21 cellular contexts compared by ENCODE assay signal in the genomic region with DNA sequence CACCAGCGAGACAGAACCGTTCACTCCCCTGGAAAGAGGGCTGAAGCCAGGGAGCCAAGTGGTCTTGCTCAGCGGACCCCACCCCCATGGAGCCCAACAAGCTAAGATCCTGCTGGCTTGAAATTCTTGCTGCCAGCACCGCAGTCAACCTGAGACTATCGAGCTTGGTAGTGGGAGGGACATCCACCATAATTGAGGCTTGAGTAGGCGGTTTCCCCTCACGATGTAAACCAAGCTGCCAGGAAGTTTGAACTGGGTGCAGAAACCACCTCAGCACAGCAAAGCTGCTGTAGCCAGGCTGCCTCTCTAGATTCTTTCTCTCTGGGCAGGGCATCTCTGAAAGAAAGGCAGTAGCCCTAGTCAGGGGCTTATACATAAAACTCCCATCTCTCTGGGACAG.
DNase-seq lines count a peak whose midpoint lies in the region; ATAC-seq and TF ChIP-seq lines count a peak whose summit lies in the region.
"Had no signal": no experiment of that assay in that cellular context is flagged by ENCODE, and none has a peak within 500 bp of the region (broad histone marks: within the 10 kb centered on the region; RNA-seq: fewer than 3 reads in every experiment).

No MANE protein-coding gene starts in this region.

- intact Hi-C loops in activated CD8-positive, alpha-beta T cell treated with anti-CD3 and anti-CD28 coated beads for 36 hours (cut with micrococcal nuclease) = no loop called here

- TF ChIP-seq CTCF in activated CD8-positive, alpha-beta T cell treated with anti-CD3 and anti-CD28 coated beads for 36 hours (IDR thresholded peaks at IDR 0.05) = no peak
- TF ChIP-seq CTCF in WERI-Rb-1 (IDR thresholded peaks at IDR 0.05; ENCODE audit: low read depth, low read length) = no peak

- no peak overlapping the region for H3K27ac ChIP-seq in WERI-Rb-1
- H3K27ac ChIP-seq: KMS-11, parathyroid adenoma, right lobe of liver had no signal

- DNase-seq in stimulated activated CD4-positive, alpha-beta T cell treated with anti-CD3 and anti-CD28 coated beads, Interleukin-4, amount 100 ng/mL, for 24 hours = peak; percentile 20
- DNase-seq in stimulated activated CD4-positive, alpha-beta T cell treated with anti-CD3 and anti-CD28 coated beads, Interleukin-4, amount 100 ng/mL, for 1 hour = no peak
- peak; percentile 65 for DNase-seq in activated CD8-positive, alpha-beta T cell treated with anti-CD3 and anti-CD28 coated beads for 36 hours
- DNase-seq in effector memory CD8-positive, alpha-beta T cell = no peak
- no peak for DNase-seq in WERI-Rb-1
- DNase-seq in KG1 (lab: John Stamatoyannopoulos, UW) = no peak
- no peak for DNase-seq in H4 (ENCODE audit: low spot score)
- DNase-seq: activated CD8-positive, alpha-beta memory T cell treated with anti-CD3 and anti-CD28 coated beads for 24 hours; activated gamma-delta T cell; DMS79 treated with DMSO at 0.1 percent for 48 hours; effector CD4-positive, alpha-beta T cell; mammary epithelial cell; NCI-H1930; NCI-H226; NCI-H774; PC-3; right lobe of liver; SHP77 treated with DMSO at 0.1 percent for 48 hours had no signal

- no peaks in the 10 kb centered on the region for H3K36me3 ChIP-seq in WERI-Rb-1

- POLR2A ChIA-PET in activated CD8-positive, alpha-beta T cell treated with anti-CD3 and anti-CD28 coated beads for 36 hours (lab: Charles Lee) = no interaction called here

- peak; percentile 86 for ATAC-seq in activated CD8-positive, alpha-beta T cell treated with anti-CD3 and anti-CD28 coated beads for 36 hours
- ATAC-seq in effector memory CD8-positive, alpha-beta T cell (replicated peaks) = peak; percentile 59
- ATAC-seq: PC-3, right lobe of liver had no signal

- no peak overlapping the region for H3K4me3 ChIP-seq in WERI-Rb-1 (ENCODE audit: low read depth, low read length)
- H3K4me3 ChIP-seq: right lobe of liver had no signal

- H3K9me3 Mint-ChIP-seq in activated CD8-positive, alpha-beta T cell treated with anti-CD3 and anti-CD28 coated beads for 36 hours = peaks cover 29% of the 10 kb centered on the region
- peaks cover 2 to 15% of the 10 kb centered on the region in 2 donors for H3K9me3 Mint-ChIP-seq in effector memory CD8-positive, alpha-beta T cell
- H3K9me3 Mint-ChIP-seq in stimulated activated naive CD8-positive, alpha-beta T cell treated with anti-CD3 and anti-CD28 coated beads, Interleukin-15, Interleukin-2, amounts not matched to agents 100 ng/mL and 50 ng/mL, for 24 hours = peaks cover 18% of the 10 kb centered on the region

- H3K27me3 Mint-ChIP-seq in activated CD8-positive, alpha-beta T cell treated with anti-CD3 and anti-CD28 coated beads for 36 hours = no peaks in the 10 kb centered on the region
- no peaks in the 10 kb centered on the region for H3K27me3 Mint-ChIP-seq in effector memory CD8-positive, alpha-beta T cell
- H3K27me3 Mint-ChIP-seq in stimulated activated naive CD8-positive, alpha-beta T cell treated with anti-CD3 and anti-CD28 coated beads, Interleukin-15, Interleukin-2, amounts not matched to agents 100 ng/mL and 50 ng/mL, for 24 hours = no peaks in the 10 kb centered on the region

- no peaks in the 10 kb centered on the region for H3K9me3 ChIP-seq in WERI-Rb-1 (ENCODE audit: severe bottlenecking)
- H3K9me3 ChIP-seq: right lobe of liver had no signal

- CTCF ChIA-PET in activated CD8-positive, alpha-beta T cell treated with anti-CD3 and anti-CD28 coated beads for 36 hours (lab: Charles Lee) = interaction anchor here (0.8 to 1.6 kb wide), 5 partner anchors 10 to 147 kb away, joined by 3 to 6 read pairs (median 3); no protein-coding TSS in a partner anchor

- peaks cover 95% of the 10 kb centered on the region for H3K36me3 Mint-ChIP-seq in activated CD8-positive, alpha-beta T cell treated with anti-CD3 and anti-CD28 coated beads for 36 hours (ENCODE audit: low read depth)
- H3K36me3 Mint-ChIP-seq in effector memory CD8-positive, alpha-beta T cell (ENCODE audit: insufficient read depth) = peaks cover 77% of the 10 kb centered on the region
- H3K36me3 Mint-ChIP-seq in stimulated activated naive CD8-positive, alpha-beta T cell treated with anti-CD3 and anti-CD28 coated beads, Interleukin-15, Interleukin-2, amounts not matched to agents 100 ng/mL and 50 ng/mL, for 24 hours (ENCODE audit: low read depth) = peaks cover 98% of the 10 kb centered on the region

- no peaks in the 10 kb centered on the region for H3K27me3 ChIP-seq in WERI-Rb-1 (ENCODE audit: insufficient read depth, low read depth, severe bottlenecking)
- H3K27me3 ChIP-seq: right lobe of liver had no signal

- H3K27ac Mint-ChIP-seq in activated CD8-positive, alpha-beta T cell treated with anti-CD3 and anti-CD28 coated beads for 36 hours = peak overlapping the region; percentile 80
- H3K27ac Mint-ChIP-seq in effector memory CD8-positive, alpha-beta T cell = peak overlapping the region; percentile 59 to 62
- H3K27ac Mint-ChIP-seq in stimulated activated naive CD8-positive, alpha-beta T cell treated with anti-CD3 and anti-CD28 coated beads, Interleukin-15, Interleukin-2, amounts not matched to agents 100 ng/mL and 50 ng/mL, for 24 hours = peak overlapping the region; percentile 27

- H3K4me1 Mint-ChIP-seq in activated CD8-positive, alpha-beta T cell treated with anti-CD3 and anti-CD28 coated beads for 36 hours (ENCODE audit: low read depth) = peaks cover 78% of the 10 kb centered on the region
- peaks cover 53 to 70% of the 10 kb centered on the region in 2 donors for H3K4me1 Mint-ChIP-seq in effector memory CD8-positive, alpha-beta T cell (ENCODE audit: low read depth in 2 of 2)
- peaks cover 80% of the 10 kb centered on the region for H3K4me1 Mint-ChIP-seq in stimulated activated naive CD8-positive, alpha-beta T cell treated with anti-CD3 and anti-CD28 coated beads, Interleukin-15, Interleukin-2, amounts not matched to agents 100 ng/mL and 50 ng/mL, for 24 hours (ENCODE audit: low read depth)

- H3K4me3 Mint-ChIP-seq in activated CD8-positive, alpha-beta T cell treated with anti-CD3 and anti-CD28 coated beads for 36 hours = no peak overlapping the region
- peak overlapping the region in 1 of 2 donors; percentile 31 for H3K4me3 Mint-ChIP-seq in effector memory CD8-positive, alpha-beta T cell
- no peak overlapping the region for H3K4me3 Mint-ChIP-seq in stimulated activated naive CD8-positive, alpha-beta T cell treated with anti-CD3 and anti-CD28 coated beads, Interleukin-15, Interleukin-2, amounts not matched to agents 100 ng/mL and 50 ng/mL, for 24 hours

Comparison
In these comparisons a context has a peak if more than half of its experiments do, and no peak if none do; other contexts are left out.
1. DNase-seq: peak in stimulated activated CD4-positive, alpha-beta T cell treated with anti-CD3 and anti-CD28 coated beads, Interleukin-4, amount 100 ng/mL, for 24 hours (single experiment) and activated CD8-positive, alpha-beta T cell treated with anti-CD3 and anti-CD28 coated beads for 36 hours (single experiment); none in stimulated activated CD4-positive, alpha-beta T cell treated with anti-CD3 and anti-CD28 coated beads, Interleukin-4, amount 100 ng/mL, for 1 hour (single experiment), effector memory CD8-positive, alpha-beta T cell (0 of 3), WERI-Rb-1 (single experiment), KG1 (single experiment) and H4 (single experiment).
2. H3K27ac Mint-ChIP-seq: peak in every context shown above with its lines; median percentile 80 in activated CD8-positive, alpha-beta T cell treated with anti-CD3 and anti-CD28 coated beads for 36 hours; 60 in effector memory CD8-positive, alpha-beta T cell; 27 in stimulated activated naive CD8-positive, alpha-beta T cell treated with anti-CD3 and anti-CD28 coated beads, Interleukin-15, Interleukin-2, amounts not matched to agents 100 ng/mL and 50 ng/mL, for 24 hours.